ENCODE assay signal across 1 cellular context in genomic region chr9:136885950-136886578, GRCh38.
TF ChIP-seq lines count a peak whose summit lies in the region.

TSS of gene TRAF2 (plus strand) at chr9:136886516. CDS start at chr9:136898741, 12,225 bp downstream.

TF ChIP-seq in HepG2, 621 proteins besides CTCF, POLR2A, EP300 and RAD21 (continued from another document and continues in another):
- TF ChIP-seq, protein P1, sequence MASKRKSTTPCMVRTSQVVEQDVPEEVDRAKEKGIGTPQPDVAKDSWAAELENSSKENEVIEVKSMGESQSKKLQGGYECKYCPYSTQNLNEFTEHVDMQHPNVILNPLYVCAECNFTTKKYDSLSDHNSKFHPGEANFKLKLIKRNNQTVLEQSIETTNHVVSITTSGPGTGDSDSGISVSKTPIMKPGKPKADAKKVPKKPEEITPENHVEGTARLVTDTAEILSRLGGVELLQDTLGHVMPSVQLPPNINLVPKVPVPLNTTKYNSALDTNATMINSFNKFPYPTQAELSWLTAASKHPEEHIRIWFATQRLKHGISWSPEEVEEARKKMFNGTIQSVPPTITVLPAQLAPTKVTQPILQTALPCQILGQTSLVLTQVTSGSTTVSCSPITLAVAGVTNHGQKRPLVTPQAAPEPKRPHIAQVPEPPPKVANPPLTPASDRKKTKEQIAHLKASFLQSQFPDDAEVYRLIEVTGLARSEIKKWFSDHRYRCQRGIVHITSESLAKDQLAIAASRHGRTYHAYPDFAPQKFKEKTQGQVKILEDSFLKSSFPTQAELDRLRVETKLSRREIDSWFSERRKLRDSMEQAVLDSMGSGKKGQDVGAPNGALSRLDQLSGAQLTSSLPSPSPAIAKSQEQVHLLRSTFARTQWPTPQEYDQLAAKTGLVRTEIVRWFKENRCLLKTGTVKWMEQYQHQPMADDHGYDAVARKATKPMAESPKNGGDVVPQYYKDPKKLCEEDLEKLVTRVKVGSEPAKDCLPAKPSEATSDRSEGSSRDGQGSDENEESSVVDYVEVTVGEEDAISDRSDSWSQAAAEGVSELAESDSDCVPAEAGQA (IDR thresholded peaks at IDR 0.05; ENCODE audit: low read depth): 0 out of 2 replicates have a peak, but pooled peaks have one; percentile 31
- TF ChIP-seq, protein P1 (CRISPR knock-in tag; IDR thresholded peaks at IDR 0.05; ENCODE audit: borderline replicate concordance): no peak
- TF ChIP-seq BCL3 (CRISPR knock-in tag; IDR thresholded peaks at IDR 0.05): peak; percentile 69; the same call in 1 of the 2 replicates
- TF ChIP-seq U2AF2 (IDR thresholded peaks at IDR 0.05; ENCODE audit: low read depth, low read length): no peak
- TF ChIP-seq FOXM1 (CRISPR knock-in tag; IDR thresholded peaks at IDR 0.05): no peak
- TF ChIP-seq ZNF460 (CRISPR knock-in tag; IDR thresholded peaks at IDR 0.05; ENCODE audit: borderline replicate concordance): no peak
- TF ChIP-seq PHF21A (CRISPR knock-in tag; IDR thresholded peaks at IDR 0.05): peak; percentile 79
- TF ChIP-seq ELF3 (CRISPR knock-in tag; IDR thresholded peaks at IDR 0.05): peak; percentile 79
- TF ChIP-seq MIER3 (CRISPR knock-in tag; IDR thresholded peaks at IDR 0.05; ENCODE audit: borderline replicate concordance): no peak
- TF ChIP-seq MTA1 (CRISPR knock-in tag; IDR thresholded peaks at IDR 0.05; ENCODE audit: borderline replicate concordance): no peak
- TF ChIP-seq, protein P2, sequence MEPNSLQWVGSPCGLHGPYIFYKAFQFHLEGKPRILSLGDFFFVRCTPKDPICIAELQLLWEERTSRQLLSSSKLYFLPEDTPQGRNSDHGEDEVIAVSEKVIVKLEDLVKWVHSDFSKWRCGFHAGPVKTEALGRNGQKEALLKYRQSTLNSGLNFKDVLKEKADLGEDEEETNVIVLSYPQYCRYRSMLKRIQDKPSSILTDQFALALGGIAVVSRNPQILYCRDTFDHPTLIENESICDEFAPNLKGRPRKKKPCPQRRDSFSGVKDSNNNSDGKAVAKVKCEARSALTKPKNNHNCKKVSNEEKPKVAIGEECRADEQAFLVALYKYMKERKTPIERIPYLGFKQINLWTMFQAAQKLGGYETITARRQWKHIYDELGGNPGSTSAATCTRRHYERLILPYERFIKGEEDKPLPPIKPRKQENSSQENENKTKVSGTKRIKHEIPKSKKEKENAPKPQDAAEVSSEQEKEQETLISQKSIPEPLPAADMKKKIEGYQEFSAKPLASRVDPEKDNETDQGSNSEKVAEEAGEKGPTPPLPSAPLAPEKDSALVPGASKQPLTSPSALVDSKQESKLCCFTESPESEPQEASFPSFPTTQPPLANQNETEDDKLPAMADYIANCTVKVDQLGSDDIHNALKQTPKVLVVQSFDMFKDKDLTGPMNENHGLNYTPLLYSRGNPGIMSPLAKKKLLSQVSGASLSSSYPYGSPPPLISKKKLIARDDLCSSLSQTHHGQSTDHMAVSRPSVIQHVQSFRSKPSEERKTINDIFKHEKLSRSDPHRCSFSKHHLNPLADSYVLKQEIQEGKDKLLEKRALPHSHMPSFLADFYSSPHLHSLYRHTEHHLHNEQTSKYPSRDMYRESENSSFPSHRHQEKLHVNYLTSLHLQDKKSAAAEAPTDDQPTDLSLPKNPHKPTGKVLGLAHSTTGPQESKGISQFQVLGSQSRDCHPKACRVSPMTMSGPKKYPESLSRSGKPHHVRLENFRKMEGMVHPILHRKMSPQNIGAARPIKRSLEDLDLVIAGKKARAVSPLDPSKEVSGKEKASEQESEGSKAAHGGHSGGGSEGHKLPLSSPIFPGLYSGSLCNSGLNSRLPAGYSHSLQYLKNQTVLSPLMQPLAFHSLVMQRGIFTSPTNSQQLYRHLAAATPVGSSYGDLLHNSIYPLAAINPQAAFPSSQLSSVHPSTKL (CRISPR knock-in tag; IDR thresholded peaks at IDR 0.05): no peak
- TF ChIP-seq HIC2 (CRISPR knock-in tag; IDR thresholded peaks at IDR 0.05; ENCODE audit: low read depth): no peak
- TF ChIP-seq CENPX (CRISPR knock-in tag; IDR thresholded peaks at IDR 0.05): no peak
- TF ChIP-seq HDAC1 (CRISPR knock-in tag; IDR thresholded peaks at IDR 0.05): peak; percentile 62; the same call in 1 of the 2 replicates
- TF ChIP-seq ZNF451 (CRISPR knock-in tag; IDR thresholded peaks at IDR 0.05): peak; percentile 44
- TF ChIP-seq MAZ (IDR thresholded peaks at IDR 0.05; ENCODE audit: borderline replicate concordance, low read depth, low read length): no peak
- TF ChIP-seq MAZ (CRISPR knock-in tag; IDR thresholded peaks at IDR 0.05; ENCODE audit: low read depth): peak; percentile 59; the same call in 1 of the 2 replicates
- TF ChIP-seq ZFAT (CRISPR knock-in tag; conservative IDR thresholded peaks at IDR 0.05): no peak
- no peak for TF ChIP-seq SCMH1 (CRISPR knock-in tag; IDR thresholded peaks at IDR 0.05; ENCODE audit: borderline replicate concordance)
- TF ChIP-seq, protein P3, sequence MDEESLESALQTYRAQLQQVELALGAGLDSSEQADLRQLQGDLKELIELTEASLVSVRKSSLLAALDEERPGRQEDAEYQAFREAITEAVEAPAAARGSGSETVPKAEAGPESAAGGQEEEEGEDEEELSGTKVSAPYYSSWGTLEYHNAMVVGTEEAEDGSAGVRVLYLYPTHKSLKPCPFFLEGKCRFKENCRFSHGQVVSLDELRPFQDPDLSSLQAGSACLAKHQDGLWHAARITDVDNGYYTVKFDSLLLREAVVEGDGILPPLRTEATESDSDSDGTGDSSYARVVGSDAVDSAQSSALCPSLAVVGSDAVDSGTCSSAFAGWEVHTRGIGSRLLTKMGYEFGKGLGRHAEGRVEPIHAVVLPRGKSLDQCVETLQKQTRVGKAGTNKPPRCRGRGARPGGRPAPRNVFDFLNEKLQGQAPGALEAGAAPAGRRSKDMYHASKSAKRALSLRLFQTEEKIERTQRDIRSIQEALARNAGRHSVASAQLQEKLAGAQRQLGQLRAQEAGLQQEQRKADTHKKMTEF (CRISPR knock-in tag; IDR thresholded peaks at IDR 0.05): peak; percentile 21; the same call in 1 of the 2 replicates
- TF ChIP-seq, protein P4, sequence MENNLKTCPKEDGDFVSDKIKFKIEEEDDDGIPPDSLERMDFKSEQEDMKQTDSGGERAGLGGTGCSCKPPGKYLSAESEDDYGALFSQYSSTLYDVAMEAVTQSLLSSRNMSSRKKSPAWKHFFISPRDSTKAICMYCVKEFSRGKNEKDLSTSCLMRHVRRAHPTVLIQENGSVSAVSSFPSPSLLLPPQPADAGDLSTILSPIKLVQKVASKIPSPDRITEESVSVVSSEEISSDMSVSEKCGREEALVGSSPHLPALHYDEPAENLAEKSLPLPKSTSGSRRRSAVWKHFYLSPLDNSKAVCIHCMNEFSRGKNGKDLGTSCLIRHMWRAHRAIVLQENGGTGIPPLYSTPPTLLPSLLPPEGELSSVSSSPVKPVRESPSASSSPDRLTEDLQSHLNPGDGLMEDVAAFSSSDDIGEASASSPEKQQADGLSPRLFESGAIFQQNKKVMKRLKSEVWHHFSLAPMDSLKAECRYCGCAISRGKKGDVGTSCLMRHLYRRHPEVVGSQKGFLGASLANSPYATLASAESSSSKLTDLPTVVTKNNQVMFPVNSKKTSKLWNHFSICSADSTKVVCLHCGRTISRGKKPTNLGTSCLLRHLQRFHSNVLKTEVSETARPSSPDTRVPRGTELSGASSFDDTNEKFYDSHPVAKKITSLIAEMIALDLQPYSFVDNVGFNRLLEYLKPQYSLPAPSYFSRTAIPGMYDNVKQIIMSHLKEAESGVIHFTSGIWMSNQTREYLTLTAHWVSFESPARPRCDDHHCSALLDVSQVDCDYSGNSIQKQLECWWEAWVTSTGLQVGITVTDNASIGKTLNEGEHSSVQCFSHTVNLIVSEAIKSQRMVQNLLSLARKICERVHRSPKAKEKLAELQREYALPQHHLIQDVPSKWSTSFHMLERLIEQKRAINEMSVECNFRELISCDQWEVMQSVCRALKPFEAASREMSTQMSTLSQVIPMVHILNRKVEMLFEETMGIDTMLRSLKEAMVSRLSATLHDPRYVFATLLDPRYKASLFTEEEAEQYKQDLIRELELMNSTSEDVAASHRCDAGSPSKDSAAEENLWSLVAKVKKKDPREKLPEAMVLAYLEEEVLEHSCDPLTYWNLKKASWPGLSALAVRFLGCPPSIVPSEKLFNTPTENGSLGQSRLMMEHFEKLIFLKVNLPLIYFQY (CRISPR knock-in tag; IDR thresholded peaks at IDR 0.05; ENCODE audit: borderline replicate concordance): no peak
- TF ChIP-seq SMAD1 (CRISPR knock-in tag; IDR thresholded peaks at IDR 0.05; ENCODE audit: borderline replicate concordance, low read depth): no peak
- no peak; the same call in 1 of the 2 replicates for TF ChIP-seq ZNF670 (CRISPR knock-in tag; IDR thresholded peaks at IDR 0.05; ENCODE audit: borderline replicate concordance)
- TF ChIP-seq CENPT (CRISPR knock-in tag; IDR thresholded peaks at IDR 0.05; ENCODE audit: low read depth): 0 out of 2 replicates have a peak, but pooled peaks have one; percentile 77
- no peak for TF ChIP-seq EEA1 (CRISPR knock-in tag; IDR thresholded peaks at IDR 0.05; ENCODE audit: borderline replicate concordance)
- TF ChIP-seq SKI (IDR thresholded peaks at IDR 0.05; ENCODE audit: partially characterized antibody): peak; percentile 34
